39 cellular contexts compared by ENCODE assay signal in the genomic region with DNA sequence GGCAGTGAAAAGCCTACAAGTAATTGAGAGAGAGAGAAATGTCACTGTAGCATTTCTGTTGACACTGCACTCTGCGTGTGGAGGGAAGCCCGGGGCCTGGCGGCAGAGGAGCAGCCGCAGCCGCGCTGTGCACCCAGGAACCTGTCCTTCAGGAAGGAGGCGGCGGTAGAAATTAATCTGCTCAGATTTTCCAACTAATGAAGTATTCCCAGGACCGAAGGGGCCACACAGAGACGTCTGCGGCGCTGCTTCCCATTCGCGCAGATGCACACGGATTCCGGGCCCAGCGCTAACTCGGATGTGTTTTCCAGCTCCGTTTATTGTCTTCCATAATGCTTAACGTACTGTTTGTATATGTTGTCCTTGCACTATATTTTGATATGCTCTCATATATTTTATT.
"Had no signal": no experiment of that assay in that cellular context is flagged by ENCODE, and none has a peak within 500 bp of the region (broad histone marks: within the 10 kb centered on the region; RNA-seq: fewer than 3 reads in every experiment).

No MANE protein-coding gene starts in this region.

- H3K27me3 Mint-ChIP-seq: activated B cell treated with CpG ODN at 0.5 μM for 24 hours; activated CD4-positive, alpha-beta memory T cell treated with anti-CD3 and anti-CD28 coated beads for 36 hours; activated naive CD8-positive, alpha-beta T cell treated with anti-CD3 and anti-CD28 coated beads, Interleukin-2, amount 50 U/mL, for 24 hours; T-cell; T-helper 17 cell had no signal

- H3K4me3 Mint-ChIP-seq: activated B cell treated with CpG ODN at 0.5 μM for 24 hours; activated CD4-positive, alpha-beta memory T cell treated with anti-CD3 and anti-CD28 coated beads for 36 hours; activated naive CD4-positive, alpha-beta T cell treated with anti-CD3 and anti-CD28 coated beads for 36 hours; activated naive CD8-positive, alpha-beta T cell; activated naive CD8-positive, alpha-beta T cell treated with anti-CD3 and anti-CD28 coated beads, Interleukin-2, amount 50 U/mL, for 24 hours; activated T-cell treated with anti-CD3 and anti-CD28 coated beads, Interleukin-2, amount 50 U/mL, for 4 hours; activated T-helper 1 cell treated with anti-CD3 and anti-CD28 coated beads, Interleukin-12 subunit alpha, Interleukin-12 subunit beta, Interleukin-2, Interleukin-4 antibody, amounts not matched to agents 30 ng/mL and 10 ng/mL and 1 ng/mL, durations not matched to agents 14 hours and 24 hours and 36 hours; brain; T-cell; T-helper 17 cell had no signal

- H3K27ac ChIP-seq: Peyer's patch, VCaP had no signal

- H3K4me3 ChIP-seq: MG63, Peyer's patch had no signal

- H3K9me3 ChIP-seq: MG63, Peyer's patch had no signal

- H3K36me3 Mint-ChIP-seq: activated naive CD8-positive, alpha-beta T cell; T-cell had no signal

- H3K27ac Mint-ChIP-seq: activated B cell treated with CpG ODN at 0.5 μM for 24 hours; activated CD4-positive, alpha-beta memory T cell treated with anti-CD3 and anti-CD28 coated beads for 36 hours; activated naive CD4-positive, alpha-beta T cell treated with anti-CD3 and anti-CD28 coated beads for 36 hours; activated naive CD8-positive, alpha-beta T cell; activated naive CD8-positive, alpha-beta T cell treated with anti-CD3 and anti-CD28 coated beads, Interleukin-2, amount 50 U/mL, for 24 hours; activated T-helper 1 cell treated with anti-CD3 and anti-CD28 coated beads, Interleukin-12 subunit alpha, Interleukin-12 subunit beta, Interleukin-2, Interleukin-4 antibody, amounts not matched to agents 30 ng/mL and 10 ng/mL and 1 ng/mL, durations not matched to agents 14 hours and 24 hours and 36 hours; brain; T-cell; T-helper 17 cell had no signal

- H3K27me3 ChIP-seq: MG63, Peyer's patch had no signal

- ATAC-seq: activated naive CD8-positive, alpha-beta T cell treated with anti-CD3 and anti-CD28 coated beads, Interleukin-2, amount 50 U/mL, for 24 hours; activated T-cell treated with anti-CD3 and anti-CD28 coated beads, Interleukin-2, amount 50 U/mL, for 4 hours; PC-3; SK-N-SH treated with all-trans-retinoic acid at 6 μM for 48 hours; T-cell; T-helper 17 cell had no signal

- H3K4me1 ChIP-seq: Peyer's patch had no signal

- H3K4me1 Mint-ChIP-seq: activated B cell treated with CpG ODN at 0.5 μM for 24 hours; activated naive CD8-positive, alpha-beta T cell treated with anti-CD3 and anti-CD28 coated beads, Interleukin-2, amount 50 U/mL, for 24 hours; T-cell; T-helper 17 cell had no signal

- DNase-seq: activated B cell treated with CpG ODN at 0.5 μM for 24 hours; activated CD4-positive, alpha-beta memory T cell treated with anti-CD3 and anti-CD28 coated beads for 36 hours; activated CD4-positive, alpha-beta T cell treated with anti-CD3 and anti-CD28 coated beads for 4 hours; activated CD4-positive, alpha-beta T cell treated with anti-CD3 and anti-CD28 coated beads, Interleukin-2, amount 50 U/mL, for 1 hour; activated CD4-positive, CD25-positive, alpha-beta regulatory T cell treated with anti-CD3 and anti-CD28 coated beads, Interleukin-2, amount 50 U/mL, for 72 hours; activated CD8-positive, alpha-beta memory T cell treated with anti-CD3 and anti-CD28 coated beads, Interleukin-2, amount 50 U/mL, for 4 hours; activated gamma-delta T cell treated with Interleukin-2 at 50 U/mL for 16 hours; activated naive CD4-positive, alpha-beta T cell treated with anti-CD3 and anti-CD28 coated beads for 36 hours; activated naive CD8-positive, alpha-beta T cell treated with anti-CD3 and anti-CD28 coated beads, Interleukin-2, amount 50 U/mL, for 24 hours; activated T-cell treated with anti-CD3 and anti-CD28 coated beads for 4 hours; activated T-cell treated with anti-CD3 and anti-CD28 coated beads, Interleukin-2, amount 50 U/mL, for 4 hours; anterior cingulate cortex; central memory CD4-positive, alpha-beta T cell; Kasumi-1; KG1; MG63; NCI-H1048; NCI-H1105 treated with DMSO at 0.1 percent for 48 hours; NCI-H1436; NCI-H1694; NCI-H1930; NCI-H2081 treated with DMSO at 0.1 percent for 48 hours; NCI-H2171 treated with DMSO at 0.1 percent for 48 hours; NCI-H226; NCI-H510A treated with DMSO at 0.1 percent for 48 hours; NCI-H526 treated with DMSO at 0.1 percent for 48 hours; NK-92 treated with Interleukin-12 subunit alpha and Interleukin-12 subunit beta, amount 100 ng/mL, for 24 hours; PC-3; Peyer's patch; RPMI8226; SHP77 treated with DMSO at 0.1 percent for 48 hours; T-cell; T-helper 17 cell; T-helper 9 cell had no signal

- H3K36me3 ChIP-seq: MG63, Peyer's patch had no signal
